16 cellular contexts compared by ENCODE assay signal in the genomic region with DNA sequence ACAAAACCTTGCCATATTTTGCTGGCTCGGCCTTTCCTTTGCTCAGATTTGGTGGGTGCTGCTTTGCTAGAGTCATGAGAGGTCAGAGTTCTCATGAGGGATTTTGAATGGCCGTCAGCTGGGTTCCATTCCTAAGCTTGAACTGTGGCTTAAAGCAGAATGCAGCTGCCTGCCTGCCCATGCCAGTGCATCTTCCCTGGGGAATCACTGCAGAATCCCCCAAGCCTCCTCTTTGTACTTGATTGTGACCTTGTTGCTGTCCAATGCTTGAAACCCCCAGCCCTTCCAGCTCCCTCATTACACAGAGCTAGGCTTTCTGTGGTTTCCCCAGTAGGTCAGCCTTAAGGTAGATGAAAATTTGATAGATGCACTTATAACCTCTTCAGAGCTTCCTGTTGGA.
DNase-seq lines count a peak whose midpoint lies in the region; ATAC-seq, FAIRE-seq and TF ChIP-seq lines count a peak whose summit lies in the region.
"Had no signal": no experiment of that assay in that cellular context is flagged by ENCODE, and none has a peak within 500 bp of the region (broad histone marks: within the 10 kb centered on the region; RNA-seq: fewer than 3 reads in every experiment).

No MANE protein-coding gene starts in this region.

- CTCF ChIA-PET in activated CD8-positive, alpha-beta memory T cell treated with anti-CD3 and anti-CD28 coated beads, Interleukin-2, amount 10 ng/mL, durations not matched to agents 7 days and 5 days (lab: Charles Lee), result no interaction called here

- H3K36me3 Mint-ChIP-seq in memory B cell, result peaks cover 26% of the 10 kb centered on the region
- peaks cover 7% of the 10 kb centered on the region for H3K36me3 Mint-ChIP-seq in activated CD8-positive, alpha-beta memory T cell treated with anti-CD3 and anti-CD28 coated beads, Interleukin-2, amount 10 ng/mL, durations not matched to agents 7 days and 5 days

- peaks cover 13% of the 10 kb centered on the region for H3K4me1 Mint-ChIP-seq in memory B cell
- peaks cover 12% of the 10 kb centered on the region for H3K4me1 Mint-ChIP-seq in activated CD8-positive, alpha-beta memory T cell treated with anti-CD3 and anti-CD28 coated beads, Interleukin-2, amount 10 ng/mL, durations not matched to agents 7 days and 5 days
- H3K4me1 Mint-ChIP-seq: T-cell had no signal

- FAIRE-seq in GM18507 (lab: Jason Lieb, UNC), result peak; percentile 5
- FAIRE-seq: G401.6 had no signal

- no peak for TF ChIP-seq CTCF in BE2C (IDR thresholded peaks at IDR 0.05; ENCODE audit: low read depth, low read length)

- DNase-seq in BE2C, result peak; percentile 13
- DNase-seq in GM18507 (ENCODE audit: extremely low spot score, insufficient read length, low read depth), result no peak
- peak; percentile 14 for DNase-seq in NCI-H69 (lab: John Stamatoyannopoulos, UW)
- no peak for DNase-seq in memory B cell (ENCODE audit: low spot score in 2 of 2)
- no peak for DNase-seq in activated CD8-positive, alpha-beta memory T cell treated with anti-CD3 and anti-CD28 coated beads, Interleukin-2, amount 10 ng/mL, durations not matched to agents 7 days and 5 days
- DNase-seq in NCI-H510A (lab: John Stamatoyannopoulos, UW), result no peak
- DNase-seq: ACHN; CD4-positive, alpha-beta memory T cell; DMS79 treated with DMSO at 0.1 percent for 48 hours; NCI-H1436 treated with DMSO at 0.1 percent for 48 hours; T-cell had no signal

- H3K4me3 Mint-ChIP-seq in memory B cell, result no peak overlapping the region
- no peak overlapping the region for H3K4me3 Mint-ChIP-seq in activated CD8-positive, alpha-beta memory T cell treated with anti-CD3 and anti-CD28 coated beads, Interleukin-2, amount 10 ng/mL, durations not matched to agents 7 days and 5 days
- H3K4me3 Mint-ChIP-seq: B cell; CD4-positive, alpha-beta memory T cell; IgD-negative memory B cell; T-cell had no signal

- ATAC-seq in memory B cell (ENCODE audit: low read depth), result no peak
- ATAC-seq in activated CD8-positive, alpha-beta memory T cell treated with anti-CD3 and anti-CD28 coated beads, Interleukin-2, amount 10 ng/mL, durations not matched to agents 7 days and 5 days, result no peak
- no peak for ATAC-seq in HG03139 (IDR thresholded peaks at IDR 0.05; ENCODE audit: unreplicated experiment)
- ATAC-seq: T-cell had no signal

- H3K27me3 ChIP-seq in BE2C, result no peaks in the 10 kb centered on the region

- no peaks in the 10 kb centered on the region for H3K9me3 ChIP-seq in BE2C
- H3K9me3 ChIP-seq: HAP-1 had no signal

- H3K27ac Mint-ChIP-seq in memory B cell, result peak overlapping the region; percentile 72
- no peak overlapping the region for H3K27ac Mint-ChIP-seq in activated CD8-positive, alpha-beta memory T cell treated with anti-CD3 and anti-CD28 coated beads, Interleukin-2, amount 10 ng/mL, durations not matched to agents 7 days and 5 days
- H3K27ac Mint-ChIP-seq: B cell; CD4-positive, alpha-beta memory T cell; IgD-negative memory B cell; T-cell had no signal

- no peaks in the 10 kb centered on the region for H3K9me3 Mint-ChIP-seq in memory B cell
- H3K9me3 Mint-ChIP-seq in activated CD8-positive, alpha-beta memory T cell treated with anti-CD3 and anti-CD28 coated beads, Interleukin-2, amount 10 ng/mL, durations not matched to agents 7 days and 5 days (ENCODE audit: low read depth), result no peaks in the 10 kb centered on the region
- H3K9me3 Mint-ChIP-seq: IgD-negative memory B cell, T-cell had no signal

- H3K27me3 Mint-ChIP-seq in memory B cell, result no peaks in the 10 kb centered on the region
- H3K27me3 Mint-ChIP-seq in activated CD8-positive, alpha-beta memory T cell treated with anti-CD3 and anti-CD28 coated beads, Interleukin-2, amount 10 ng/mL, durations not matched to agents 7 days and 5 days, result no peaks in the 10 kb centered on the region
- H3K27me3 Mint-ChIP-seq: B cell; CD4-positive, alpha-beta memory T cell; IgD-negative memory B cell; T-cell had no signal

- H3K36me3 ChIP-seq in BE2C, result no peaks in the 10 kb centered on the region
- H3K36me3 ChIP-seq: HAP-1 had no signal

- no peak overlapping the region for H3K4me3 ChIP-seq in BE2C (ENCODE audit: low read depth, low read length)
- H3K4me3 ChIP-seq: HAP-1 had no signal

- no peaks in the 10 kb centered on the region for H3K4me1 ChIP-seq in BE2C
- H3K4me1 ChIP-seq: HAP-1 had no signal

Comparison
In these comparisons a context has a peak if more than half of its experiments do, and no peak if none do; other contexts are left out.
1. DNase-seq: peak in BE2C (single experiment) and NCI-H69 (single experiment); none in GM18507 (single experiment), memory B cell (0 of 2), activated CD8-positive, alpha-beta memory T cell treated with anti-CD3 and anti-CD28 coated beads, Interleukin-2, amount 10 ng/mL, durations not matched to agents 7 days and 5 days (single experiment) and NCI-H510A (single experiment).